In genomic region chr18:69400253-69400975, GRCh38 we compare ENCODE assay signal across 8 cellular contexts. TPM values are rescaled to one million over a fixed set of nuclear protein-coding genes. Genes with fewer than 3 reads are reported as not detected.
DNase-seq lines count a peak whose midpoint lies in the region; ATAC-seq, FAIRE-seq and TF ChIP-seq lines count a peak whose summit lies in the region.

Gene DOK6, plus strand, starts transcription at chr18:69400888.

- H3K36me3 ChIP-seq in bronchial epithelial cell (ENCODE audit: control insufficient read depth, insufficient read depth, low read length) (no peaks in the 10 kb centered on the region), sigmoid colon (no peaks in the 10 kb centered on the region)

- H3K4me3 ChIP-seq in bronchial epithelial cell (ENCODE audit: low read depth, low read length) (peak within 1 kb of the TSS; percentile 18), iPS-18c (ENCODE audit: insufficient read depth, low read depth, low read length) (peak within 1 kb of the TSS; percentile 62), sigmoid colon (peak within 1 kb of the TSS; percentile 34 to 60 (median 54))

- peaks cover 0 to 15% (median 12%) of the 10 kb centered on the region in 4 donors for H3K4me1 ChIP-seq in sigmoid colon

- H3K27ac ChIP-seq in sigmoid colon = peak within 1 kb of the TSS; percentile 8 to 73 (median 55)

- TF ChIP-seq EP300 in sigmoid colon (IDR thresholded peaks at IDR 0.05) = no peak

- no peak for ATAC-seq in GM21529 (IDR thresholded peaks at IDR 0.05; ENCODE audit: unreplicated experiment)

- peak; percentile 19 for DNase-seq in activated CD4-positive, alpha-beta T cell treated with anti-CD3 and anti-CD28 coated beads for 48 hours
- no peak for DNase-seq in activated CD4-positive, alpha-beta T cell treated with anti-CD3 and anti-CD28 coated beads for 4 hours
- DNase-seq in NCI-H524 treated with DMSO at 0.1 percent for 48 hours (lab: John Stamatoyannopoulos, UW) (peak; percentile 46), bronchial epithelial cell (ENCODE audit: low read depth) (peak; percentile 4), sigmoid colon (peak; percentile 64), NOMO-1 (lab: John Stamatoyannopoulos, UW; ENCODE audit: unreplicated experiment in 2 of 2) (no peak)

- FAIRE-seq in bronchial epithelial cell (lab: Jason Lieb, UNC) = no peak

- 1% methylated on average over 79 of the region's 79 CpGs for WGBS in sigmoid colon, 2 donors

- no peak for TF ChIP-seq POLR2A in sigmoid colon (IDR thresholded peaks at IDR 0.05)

- H3K9me3 ChIP-seq in iPS-18c (ENCODE audit: control insufficient read depth, insufficient read depth, low read length) = peaks cover 2% of the 10 kb centered on the region
- no peaks in the 10 kb centered on the region for H3K9me3 ChIP-seq in sigmoid colon

- TF ChIP-seq CTCF in bronchial epithelial cell (IDR thresholded peaks at IDR 0.05; ENCODE audit: insufficient read depth, low read length, severe bottlenecking) (no peak), sigmoid colon (IDR thresholded peaks at IDR 0.05) (no peak)

- intact Hi-C loops in sigmoid colon (cut with DNase I) = no loop called here

- H3K27me3 ChIP-seq in bronchial epithelial cell (ENCODE audit: control insufficient read depth, insufficient read depth, low read length) = peaks cover 24% of the 10 kb centered on the region
- H3K27me3 ChIP-seq in sigmoid colon = peaks cover 0 to 22% (median 8%) of the 10 kb centered on the region in 3 donors

RNA-seq across cellular contexts. Expression of gene DOK6, which starts in this region (rescaled TPM):
- total RNA-seq in bronchial epithelial cell = not detected in 2 replicates
- total RNA-seq in sigmoid colon = 1 to 10 TPM in 2 of 4 donors, under 1 TPM in 2; 0.66 to 1.9 (median 1.2) TPM
- 1 to 10 TPM in 1 of 3 donors, under 1 TPM in 2; under 0.01 to 1.8 (median 0.31) TPM for polyA plus RNA-seq in sigmoid colon

Comparison
In these comparisons a context has a peak if more than half of its experiments do, and no peak if none do; other contexts are left out.
1. DNase-seq: peak in activated CD4-positive, alpha-beta T cell treated with anti-CD3 and anti-CD28 coated beads for 48 hours (single experiment), NCI-H524 treated with DMSO at 0.1 percent for 48 hours (single experiment) and sigmoid colon (single experiment); none in activated CD4-positive, alpha-beta T cell treated with anti-CD3 and anti-CD28 coated beads for 4 hours (0 of 2) and NOMO-1 (0 of 2).
2. Peak in DNase-seq and H3K4me3 ChIP-seq in bronchial epithelial cell; RNA of the gene not detected or under 1 TPM.
3. Peak in every context shown above with its lines, with median percentiles within 50 percentile points of each other: H3K4me3 ChIP-seq.